Comparison of ENCODE assay signal across 1 cellular context in genomic region chr10:62056660-62057059, GRCh38.
TF ChIP-seq lines count a peak whose summit lies in the region.

No MANE protein-coding gene starts in this region.

TF ChIP-seq in IMR-90, 13 proteins besides CTCF, POLR2A, EP300 and RAD21 (continued from another document):
- TF ChIP-seq MAFK (IDR thresholded peaks at IDR 0.05; ENCODE audit: low read depth, low read length) (no peak), CEBPB (IDR thresholded peaks at IDR 0.05; ENCODE audit: low read depth, low read length) (no peak), SMC3 (IDR thresholded peaks at IDR 0.05; ENCODE audit: low read depth, low read length) (no peak), NFE2L2 (IDR thresholded peaks at IDR 0.05; ENCODE audit: low read depth, low read length) (no peak), MXI1 (IDR thresholded peaks at IDR 0.05; ENCODE audit: borderline replicate concordance, low read depth, low read length) (no peak)
TF ChIP-seq in IMR-90: peak in this region for 0.
